In the genomic region with DNA sequence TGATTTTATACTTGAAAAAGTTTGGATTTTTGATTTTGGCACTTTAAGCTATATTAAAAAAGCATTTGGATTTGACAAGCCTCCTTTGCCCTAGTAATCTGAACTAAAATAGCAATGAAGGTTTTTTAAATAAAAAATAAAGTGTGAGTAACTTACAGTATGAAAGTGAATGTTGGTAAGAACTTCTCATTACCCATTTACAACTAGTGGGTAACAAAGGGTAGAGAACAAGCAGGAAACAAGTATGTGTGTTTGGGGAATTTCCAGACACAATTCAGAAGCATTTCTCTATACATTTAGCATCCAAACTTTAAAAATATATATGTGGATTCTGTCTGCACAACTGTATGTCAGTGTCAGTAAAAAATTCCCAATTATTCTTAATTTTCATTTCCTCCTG, we compare ENCODE assay signal across 1 cellular context.
TF ChIP-seq lines count a peak whose summit lies in the region.

No MANE protein-coding gene starts in this region.

TF ChIP-seq in HEK293, 187 proteins besides CTCF, POLR2A, EP300 and RAD21 (continued from another document):
- TF ChIP-seq, protein P1, sequence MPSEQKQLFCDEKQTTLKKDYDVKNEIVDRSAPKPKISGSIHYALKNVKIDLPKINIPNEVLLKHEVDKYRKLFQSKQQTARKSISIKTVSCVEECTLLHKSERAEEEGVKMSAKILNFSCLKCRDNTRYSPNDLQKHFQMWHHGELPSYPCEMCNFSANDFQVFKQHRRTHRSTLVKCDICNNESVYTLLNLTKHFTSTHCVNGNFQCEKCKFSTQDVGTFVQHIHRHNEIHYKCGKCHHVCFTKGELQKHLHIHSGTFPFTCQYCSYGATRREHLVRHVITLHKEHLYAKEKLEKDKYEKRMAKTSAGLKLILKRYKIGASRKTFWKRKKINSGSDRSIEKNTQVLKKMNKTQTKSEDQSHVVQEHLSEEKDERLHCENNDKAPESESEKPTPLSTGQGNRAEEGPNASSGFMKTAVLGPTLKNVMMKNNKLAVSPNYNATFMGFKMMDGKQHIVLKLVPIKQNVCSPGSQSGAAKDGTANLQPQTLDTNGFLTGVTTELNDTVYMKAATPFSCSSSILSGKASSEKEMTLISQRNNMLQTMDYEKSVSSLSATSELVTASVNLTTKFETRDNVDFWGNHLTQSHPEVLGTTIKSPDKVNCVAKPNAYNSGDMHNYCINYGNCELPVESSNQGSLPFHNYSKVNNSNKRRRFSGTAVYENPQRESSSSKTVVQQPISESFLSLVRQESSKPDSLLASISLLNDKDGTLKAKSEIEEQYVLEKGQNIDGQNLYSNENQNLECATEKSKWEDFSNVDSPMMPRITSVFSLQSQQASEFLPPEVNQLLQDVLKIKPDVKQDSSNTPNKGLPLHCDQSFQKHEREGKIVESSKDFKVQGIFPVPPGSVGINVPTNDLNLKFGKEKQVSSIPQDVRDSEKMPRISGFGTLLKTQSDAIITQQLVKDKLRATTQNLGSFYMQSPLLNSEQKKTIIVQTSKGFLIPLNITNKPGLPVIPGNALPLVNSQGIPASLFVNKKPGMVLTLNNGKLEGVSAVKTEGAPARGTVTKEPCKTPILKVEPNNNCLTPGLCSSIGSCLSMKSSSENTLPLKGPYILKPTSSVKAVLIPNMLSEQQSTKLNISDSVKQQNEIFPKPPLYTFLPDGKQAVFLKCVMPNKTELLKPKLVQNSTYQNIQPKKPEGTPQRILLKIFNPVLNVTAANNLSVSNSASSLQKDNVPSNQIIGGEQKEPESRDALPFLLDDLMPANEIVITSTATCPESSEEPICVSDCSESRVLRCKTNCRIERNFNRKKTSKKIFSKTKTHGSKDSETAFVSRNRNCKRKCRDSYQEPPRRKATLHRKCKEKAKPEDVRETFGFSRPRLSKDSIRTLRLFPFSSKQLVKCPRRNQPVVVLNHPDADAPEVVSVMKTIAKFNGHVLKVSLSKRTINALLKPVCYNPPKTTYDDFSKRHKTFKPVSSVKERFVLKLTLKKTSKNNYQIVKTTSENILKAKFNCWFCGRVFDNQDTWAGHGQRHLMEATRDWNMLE (tag by site-specific recombination; conservative IDR thresholded peaks at IDR 0.05; ENCODE audit: low read depth): no peak
- TF ChIP-seq ZNF10 (tag by site-specific recombination; IDR thresholded peaks at IDR 0.05) (no peak), SP2 (tag by site-specific recombination; IDR thresholded peaks at IDR 0.05) (no peak), ZNF677 (tag by site-specific recombination; IDR thresholded peaks at IDR 0.05) (peak; percentile 57; the same call in 1 of the 2 replicates)
